28 cellular contexts compared by ENCODE assay signal in genomic region chr1:151504252-151504651, GRCh38. TPM values are rescaled to one million over a fixed set of nuclear protein-coding genes. Genes with fewer than 3 reads are reported as not detected.
"Had no signal": no experiment of that assay in that cellular context is flagged by ENCODE, and none has a peak within 500 bp of the region (broad histone marks: within the 10 kb centered on the region; RNA-seq: fewer than 3 reads in every experiment).

No MANE protein-coding gene starts in this region.

- H3K4me3 Mint-ChIP-seq: endodermal cell; immature natural killer cell; memory B cell; natural killer cell; stimulated activated effector memory CD8-positive, alpha-beta T cell treated with anti-CD3 and anti-CD28 coated beads, Interleukin-12 subunit alpha, Interleukin-12 subunit beta, amount 100 ng/mL, for 72 hours had no signal

- H3K4me1 ChIP-seq: prostate gland, right atrium auricular region, thyroid gland had no signal

- H3K4me1 Mint-ChIP-seq: immature natural killer cell, memory B cell, natural killer cell had no signal

- DNase-seq: cerebellar nuclear complex; cortex of kidney; effector CD8-positive, alpha-beta T cell; endodermal cell; foreskin melanocyte; glutamatergic neuron; heart right ventricle; hypothalamus; immature natural killer cell; islet precursor cell; natural killer cell; stimulated activated CD4-positive, alpha-beta T cell treated with anti-CD3 and anti-CD28 coated beads, Interleukin-2, amount 100 ng/mL, for 24 hours; stimulated activated CD4-positive, alpha-beta T cell treated with anti-CD3 and anti-CD28 coated beads, Interleukin-4, amount 100 ng/mL, for 24 hours; stimulated activated naive CD4-positive, alpha-beta T cell treated with Interleukin-2 at 50 U/mL for 16 hours; stomach; thyroid gland; trophoblast cell had no signal

- H3K36me3 Mint-ChIP-seq: immature natural killer cell; memory B cell; natural killer cell; stimulated activated effector memory CD8-positive, alpha-beta T cell treated with anti-CD3 and anti-CD28 coated beads, Interleukin-12 subunit alpha, Interleukin-12 subunit beta, amount 100 ng/mL, for 72 hours had no signal

- H3K27ac Mint-ChIP-seq: endodermal cell; immature natural killer cell; memory B cell; natural killer cell; stimulated activated effector memory CD8-positive, alpha-beta T cell treated with anti-CD3 and anti-CD28 coated beads, Interleukin-12 subunit alpha, Interleukin-12 subunit beta, amount 100 ng/mL, for 72 hours had no signal

- H3K36me3 ChIP-seq: heart right ventricle, prostate gland, right atrium auricular region, stomach, thyroid gland had no signal

- H3K27me3 Mint-ChIP-seq: memory B cell had no signal

- H3K9me3 Mint-ChIP-seq: endodermal cell; immature natural killer cell; memory B cell; natural killer cell; stimulated activated effector memory CD8-positive, alpha-beta T cell treated with anti-CD3 and anti-CD28 coated beads, Interleukin-12 subunit alpha, Interleukin-12 subunit beta, amount 100 ng/mL, for 72 hours had no signal

- H3K9ac ChIP-seq: parathyroid adenoma had no signal

- ATAC-seq: esophagus mucosa; left lobe of liver; natural killer cell; sciatic nerve; stimulated activated effector memory CD8-positive, alpha-beta T cell treated with anti-CD3 and anti-CD28 coated beads, Interleukin-12 subunit alpha, Interleukin-12 subunit beta, amount 100 ng/mL, for 72 hours had no signal

- H3K27me3 ChIP-seq: right atrium auricular region, stomach, thyroid gland had no signal

- H3K4me3 ChIP-seq: heart right ventricle, lung, prostate gland, right atrium auricular region, stomach, thyroid gland had no signal

- H3K9me3 ChIP-seq: heart right ventricle, prostate gland, right atrium auricular region, stomach, thyroid gland had no signal

- H3K79me2 ChIP-seq: parathyroid adenoma had no signal

- H3K27ac ChIP-seq: epithelial cell of prostate, prostate gland, right atrium auricular region, stomach, thyroid gland had no signal

RNA-seq across cellular contexts. Expression of gene CGN, which starts 6.9 kb away (rescaled TPM):
- total RNA-seq: osteoblast had no signal
